18 cellular contexts compared by ENCODE assay signal in the genomic region with DNA sequence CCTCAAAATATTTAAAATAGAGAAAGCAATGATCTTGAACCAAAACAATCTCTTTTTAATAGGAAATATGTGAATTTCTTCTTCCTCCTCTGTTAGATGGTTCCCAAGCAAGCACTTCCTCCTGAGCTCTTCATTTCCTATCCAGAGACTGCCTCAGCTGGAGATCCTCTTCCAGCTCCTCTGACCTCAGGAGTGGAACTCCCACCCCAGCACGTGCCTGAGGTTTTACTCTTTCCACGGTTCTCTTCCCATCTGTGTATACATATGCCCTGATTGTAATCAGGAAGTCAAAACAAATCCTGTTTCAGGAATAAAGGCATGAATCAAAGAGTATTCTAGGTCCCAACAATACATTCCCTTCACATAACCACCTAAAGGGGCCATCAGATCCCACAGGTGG. TPM values are rescaled to one million over a fixed set of nuclear protein-coding genes. Genes with fewer than 3 reads are reported as not detected.
A peak's percentile ranks its signal among the peaks of the same experiment; 100 is the strongest.
DNase-seq lines count a peak whose midpoint lies in the region; ATAC-seq and TF ChIP-seq lines count a peak whose summit lies in the region.
"Had no signal": no experiment of that assay in that cellular context is flagged by ENCODE, and none has a peak within 500 bp of the region (broad histone marks: within the 10 kb centered on the region; RNA-seq: fewer than 3 reads in every experiment).

No MANE protein-coding gene starts in this region.

- H3K4me1 Mint-ChIP-seq in T-helper 17 cell, result peaks cover 67% of the 10 kb centered on the region
- peaks cover 55 to 76% of the 10 kb centered on the region in 2 donors for H3K4me1 Mint-ChIP-seq in stimulated activated naive B cell treated with anti-CD40 and anti-IgM and Interleukin-4, amounts not matched to agents 10 μg/mL and 1 μg/mL and 100 μg/mL, for 72 hours
- H3K4me1 Mint-ChIP-seq in HFFc6 (ENCODE audit: low read depth), result peaks cover 34% of the 10 kb centered on the region

- H3K27ac Mint-ChIP-seq in T-helper 17 cell, result peak overlapping the region; percentile 61
- H3K27ac Mint-ChIP-seq in stimulated activated naive B cell treated with anti-CD40 and anti-IgM and Interleukin-4, amounts not matched to agents 10 μg/mL and 1 μg/mL and 100 μg/mL, for 72 hours, result peak overlapping the region; percentile 56
- H3K27ac Mint-ChIP-seq in HFFc6, result no peak overlapping the region
- H3K27ac Mint-ChIP-seq: stimulated activated naive CD8-positive, alpha-beta T cell treated with anti-CD3 and anti-CD28 coated beads, Interleukin-15, Interleukin-2, amounts not matched to agents 100 ng/mL and 50 ng/mL, for 24 hours had no signal

- no peak for ATAC-seq in T-helper 17 cell
- ATAC-seq in stimulated activated naive B cell treated with anti-CD40 and anti-IgM and Interleukin-4, amounts not matched to agents 10 μg/mL and 1 μg/mL and 100 μg/mL, for 72 hours (replicated peaks), result no peak
- no peak for ATAC-seq in GM19035 (IDR thresholded peaks at IDR 0.05; ENCODE audit: unreplicated experiment)
- ATAC-seq: gastrocnemius medialis had no signal

- H3K27me3 Mint-ChIP-seq in T-helper 17 cell (no peaks in the 10 kb centered on the region), HFFc6 (ENCODE audit: insufficient read depth) (peaks cover 4% of the 10 kb centered on the region; the same call in 1 of the 2 replicates)
- no peaks in the 10 kb centered on the region for H3K27me3 Mint-ChIP-seq in stimulated activated naive B cell treated with anti-CD40 and anti-IgM and Interleukin-4, amounts not matched to agents 10 μg/mL and 1 μg/mL and 100 μg/mL, for 72 hours
- H3K27me3 Mint-ChIP-seq: stimulated activated naive CD8-positive, alpha-beta T cell treated with anti-CD3 and anti-CD28 coated beads, Interleukin-15, Interleukin-2, amounts not matched to agents 100 ng/mL and 50 ng/mL, for 24 hours had no signal

- no peaks in the 10 kb centered on the region for H3K9me3 ChIP-seq in T-helper 17 cell (ENCODE audit: control insufficient read depth, low read length, poor library complexity, severe bottlenecking)
- H3K9me3 ChIP-seq: gastrocnemius medialis, vagina had no signal

- TF ChIP-seq CTCF in HFFc6 (IDR thresholded peaks at IDR 0.05), result no peak

- H3K9me3 Mint-ChIP-seq in stimulated activated naive B cell treated with anti-CD40 and anti-IgM and Interleukin-4, amounts not matched to agents 10 μg/mL and 1 μg/mL and 100 μg/mL, for 72 hours, result no peaks in the 10 kb centered on the region
- H3K9me3 Mint-ChIP-seq in HFFc6, result no peaks in the 10 kb centered on the region
- H3K9me3 Mint-ChIP-seq: stimulated activated naive CD8-positive, alpha-beta T cell treated with anti-CD3 and anti-CD28 coated beads, Interleukin-15, Interleukin-2, amounts not matched to agents 100 ng/mL and 50 ng/mL, for 24 hours had no signal

- H3K27me3 ChIP-seq in layer of hippocampus (ENCODE audit: control insufficient read depth, insufficient read depth, low read length), result no peaks in the 10 kb centered on the region
- H3K27me3 ChIP-seq: gastrocnemius medialis, vagina had no signal

- peak overlapping the region; percentile 3 for H3K27ac ChIP-seq in layer of hippocampus (ENCODE audit: low read depth, low read length)
- H3K27ac ChIP-seq: gastrocnemius medialis, RWPE1, vagina had no signal

- H3K36me3 Mint-ChIP-seq in T-helper 17 cell (ENCODE audit: low read depth), result peaks cover 2% of the 10 kb centered on the region
- H3K36me3 Mint-ChIP-seq in stimulated activated naive B cell treated with anti-CD40 and anti-IgM and Interleukin-4, amounts not matched to agents 10 μg/mL and 1 μg/mL and 100 μg/mL, for 72 hours, result peaks cover 1 to 7% of the 10 kb centered on the region in 2 donors
- H3K36me3 Mint-ChIP-seq in HFFc6 (ENCODE audit: low read depth), result no peaks in the 10 kb centered on the region

- H3K4me3 Mint-ChIP-seq in T-helper 17 cell (no peak overlapping the region), HFFc6 (no peak overlapping the region)
- peak overlapping the region in 1 of 2 donors; percentile 61 for H3K4me3 Mint-ChIP-seq in stimulated activated naive B cell treated with anti-CD40 and anti-IgM and Interleukin-4, amounts not matched to agents 10 μg/mL and 1 μg/mL and 100 μg/mL, for 72 hours
- H3K4me3 Mint-ChIP-seq: stimulated activated naive CD8-positive, alpha-beta T cell treated with anti-CD3 and anti-CD28 coated beads, Interleukin-15, Interleukin-2, amounts not matched to agents 100 ng/mL and 50 ng/mL, for 24 hours had no signal

- peak; percentile 65 for DNase-seq in DMS 273 (lab: John Stamatoyannopoulos, UW; ENCODE audit: unreplicated experiment)
- no peak for DNase-seq in T-helper 17 cell
- DNase-seq in stimulated activated naive B cell treated with anti-CD40 and anti-IgM and Interleukin-4, amounts not matched to agents 10 μg/mL and 1 μg/mL and 100 μg/mL, for 72 hours, result no peak
- no peak for DNase-seq in HFFc6
- no peak for DNase-seq in globus pallidus (ENCODE audit: low spot score)
- DNase-seq: activated naive CD4-positive, alpha-beta T cell treated with Interleukin-2 at 50 U/mL for 16 hours; cortex of kidney; gastrocnemius medialis; left cardiac atrium; NCI-H1694 treated with DMSO at 0.1 percent for 48 hours had no signal

RNA-seq across cellular contexts. Expression of a gene that starts 5.6 kb away (rescaled TPM):
- total RNA-seq in T-helper 17 cell, result 10 to 100 TPM; 34.1 to 37.6 TPM
- total RNA-seq in HFFc6 (2021; fragmentation: NEBNext Ultra II Directional; extraction: Animal tissue kit (Norgen Biotek cat#: 25700)), result 1 to 10 TPM; 3.4 to 3.8 (median 3.6) TPM

RNA-seq across cellular contexts. Expression of a gene that starts 11.8 kb away (rescaled TPM):
- total RNA-seq in T-helper 17 cell, result not detected
- not detected for total RNA-seq in HFFc6 (2021; fragmentation: NEBNext Ultra II Directional; extraction: Animal tissue kit (Norgen Biotek cat#: 25700))
- total RNA-seq: epithelial cell of proximal tubule, gastrocnemius medialis, left cardiac atrium, MCF 10A, right cardiac atrium, vagina had no signal

RNA-seq across cellular contexts. Expression of a gene that starts 41.8 kb away (rescaled TPM):
- total RNA-seq in T-helper 17 cell, result 10 to 100 TPM; 81.3 to 91.3 TPM
- 100 to 1,000 TPM; 122 to 180 (median 147) TPM for total RNA-seq in HFFc6 (2021; fragmentation: NEBNext Ultra II Directional; extraction: Animal tissue kit (Norgen Biotek cat#: 25700))

Comparison
In these comparisons a context has a peak if more than half of its experiments do, and no peak if none do; other contexts are left out.
1. RNA of a gene that starts 5.6 kb away (total RNA-seq): 34.1 to 37.6 TPM in T-helper 17 cell; 3.4 to 3.8 TPM in HFFc6; every median in the first group is over 4 times any median in the second.